ENCODE assay signal across 19 cellular contexts in the genomic region with DNA sequence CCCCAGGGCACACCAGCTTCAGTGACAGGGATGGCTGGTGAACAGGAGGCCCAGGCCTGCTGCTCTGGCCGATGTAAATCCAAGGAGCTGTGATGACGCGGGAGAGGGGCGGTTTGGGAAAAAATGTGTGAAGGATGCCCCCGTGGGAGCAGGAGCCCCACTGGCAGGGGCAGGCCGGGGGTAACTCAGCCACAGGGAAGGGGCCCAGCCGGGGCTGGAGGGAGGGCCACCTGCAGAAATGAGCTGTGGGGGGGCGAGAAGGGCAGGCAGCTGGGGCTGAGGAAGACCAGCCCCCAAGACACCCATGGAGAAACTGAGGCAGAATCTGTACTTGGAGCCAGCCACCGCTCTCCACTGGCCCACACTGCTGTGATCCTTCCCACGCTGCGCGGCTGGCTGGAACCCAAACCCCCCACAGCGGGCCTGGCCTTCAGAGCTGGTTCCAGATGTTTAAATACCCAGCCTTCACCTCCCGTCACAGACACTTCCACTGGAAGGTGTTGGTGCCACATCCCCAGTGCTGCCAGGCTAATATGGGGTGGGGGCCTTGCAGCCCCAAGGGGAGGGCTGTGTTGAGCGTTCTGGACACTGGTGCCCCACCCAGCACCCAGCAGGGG. TPM values are rescaled to one million over a fixed set of nuclear protein-coding genes. Genes with fewer than 3 reads are reported as not detected.
DNase-seq lines count a peak whose midpoint lies in the region; ATAC-seq and TF ChIP-seq lines count a peak whose summit lies in the region.
"Had no signal": no experiment of that assay in that cellular context is flagged by ENCODE, and none has a peak within 500 bp of the region (broad histone marks: within the 10 kb centered on the region; RNA-seq: fewer than 3 reads in every experiment).

No MANE protein-coding gene starts in this region.

- ATAC-seq in IMR-90 (ENCODE audit: low read depth) = no peak
- ATAC-seq: GM23338 had no signal

- H4K20me1 ChIP-seq in IMR-90 (ENCODE audit: insufficient read depth, low read length) = no peaks in the 10 kb centered on the region

- H3K9me3 ChIP-seq in A673 (ENCODE audit: low read depth, low read length, poor library complexity, severe bottlenecking) = no peaks in the 10 kb centered on the region
- no peaks in the 10 kb centered on the region for H3K9me3 ChIP-seq in IMR-90 (ENCODE audit: control insufficient read depth, insufficient read depth, low read length)
- peaks cover 0 to 2% of the 10 kb centered on the region in 2 donors for H3K9me3 ChIP-seq in neuronal stem cell (replicated peaks in 1 of 2; ENCODE audit: control insufficient read depth in 2 of 2, insufficient read depth in 1 of 2, low read depth in 1 of 2, low read length in 2 of 2)
- H3K9me3 ChIP-seq in trophoblast cell (ENCODE audit: insufficient read depth, low read depth, low read length) = no peaks in the 10 kb centered on the region
- H3K9me3 ChIP-seq: BE2C had no signal

- WGBS in IMR-90 (ENCODE audit: extremely low coverage in 2 of 2, insufficient read length in 1 of 2), 2 experiments = 60% methylated on average over 5 of the region's 15 CpGs; no CpG with 5 or more reads in 1 of the 2 experiments
- WGBS in neuronal stem cell (ENCODE audit: extremely low coverage in 2 of 2, insufficient read length in 2 of 2, insufficient replicate concordance in 1 of 2), 2 donors = no CpG with 5 or more reads among the region's 15 CpGs
- no CpG with 5 or more reads among the region's 15 CpGs for whole genome bisulfite sequencing in trophoblast cell (ENCODE audit: extremely low coverage, insufficient coverage, insufficient read length)

- H3K27me3 Mint-ChIP-seq in brain = peaks cover 13% of the 10 kb centered on the region

- no peaks in the 10 kb centered on the region; the same call in 1 of the 2 replicates for H3K9me1 ChIP-seq in IMR-90 (ENCODE audit: insufficient read depth, low read length)

- no peak for TF ChIP-seq POLR2A in IMR-90 (IDR thresholded peaks at IDR 0.05; ENCODE audit: low read depth, low read length)

- H3K56ac ChIP-seq in IMR-90 (ENCODE audit: extremely low read depth, insufficient read depth, low read length) = no peak overlapping the region; the same call in 1 of the 2 replicates

- TF ChIP-seq CTCF in A673 (conservative IDR thresholded peaks at IDR 0.05; ENCODE audit: low read depth, low read length) (no peak), IMR-90 (conservative IDR thresholded peaks at IDR 0.05; ENCODE audit: low read depth, low read length) (no peak), brain (conservative IDR thresholded peaks at IDR 0.05) (no peak)

- H3K36me3 ChIP-seq in A673 (ENCODE audit: insufficient read depth, low read length, poor library complexity, severe bottlenecking) (no peaks in the 10 kb centered on the region), IMR-90 (ENCODE audit: control insufficient read depth, insufficient read depth, low read length) (no peaks in the 10 kb centered on the region), neuronal stem cell (replicated peaks in 1 of 2; ENCODE audit: control insufficient read depth in 2 of 2, insufficient read depth in 2 of 2, low read length in 2 of 2) (no peaks in the 10 kb centered on the region), trophoblast cell (ENCODE audit: control insufficient read depth in 1 of 2, insufficient read depth in 2 of 2, low read length in 2 of 2) (no peaks in the 10 kb centered on the region)
- H3K36me3 ChIP-seq: BE2C had no signal

- H4K12ac ChIP-seq in trophoblast cell (ENCODE audit: low read depth, low read length) = no peak overlapping the region

- no peak overlapping the region; the same call in 1 of the 2 replicates for H3K18ac ChIP-seq in IMR-90 (ENCODE audit: low read depth, low read length)
- H3K18ac ChIP-seq in neuronal stem cell (ENCODE audit: low read length) = peak overlapping the region; percentile 84
- H3K18ac ChIP-seq in trophoblast cell (ENCODE audit: low read length) = no peak overlapping the region

- H2BK15ac ChIP-seq in IMR-90 (ENCODE audit: low read depth, low read length) = no peak overlapping the region
- peak overlapping the region; percentile 96 for H2BK15ac ChIP-seq in neuronal stem cell (ENCODE audit: low read length)

- H3K4me1 ChIP-seq in A673 (ENCODE audit: insufficient read depth, low read length, poor library complexity, severe bottlenecking) = peaks cover 54% of the 10 kb centered on the region
- peaks cover 7% of the 10 kb centered on the region; the same call in 1 of the 2 replicates for H3K4me1 ChIP-seq in IMR-90 (ENCODE audit: control insufficient read depth, insufficient read depth, low read length)
- H3K4me1 ChIP-seq in neuronal stem cell (ENCODE audit: control insufficient read depth in 2 of 2, insufficient read depth in 1 of 2, low read depth in 1 of 2, low read length in 2 of 2) = peaks cover 0 to 8% of the 10 kb centered on the region in 2 donors
- H3K4me1 ChIP-seq in trophoblast cell (ENCODE audit: control insufficient read depth in 1 of 2, insufficient read depth in 2 of 2, low read length in 2 of 2) = peaks cover 0 to 4% of the 10 kb centered on the region in 2 experiments

- H3K9me3 Mint-ChIP-seq in brain = peaks cover 0 to 2% (median 0%) of the 10 kb centered on the region in 5 experiments
- H3K9me3 Mint-ChIP-seq: CD8-positive, alpha-beta memory T cell; GM23338 had no signal

- H3K4me3 Mint-ChIP-seq in brain = no peak overlapping the region
- H3K4me3 Mint-ChIP-seq: CD8-positive, alpha-beta memory T cell; GM23338 had no signal

- H3K79me2 ChIP-seq in trophoblast cell (ENCODE audit: control insufficient read depth, insufficient read depth, low read length, poor library complexity) = no peaks in the 10 kb centered on the region

- peaks cover 20% of the 10 kb centered on the region for H3K4me1 Mint-ChIP-seq in brain
- H3K4me1 Mint-ChIP-seq: CD8-positive, alpha-beta memory T cell had no signal

- H4K8ac ChIP-seq in IMR-90 (ENCODE audit: low read depth in 2 of 2, low read length in 2 of 2) (no peak overlapping the region), neuronal stem cell (ENCODE audit: low read depth, low read length) (no peak overlapping the region), trophoblast cell (ENCODE audit: low read depth, low read length) (no peak overlapping the region)

- TF ChIP-seq RAD21 in IMR-90 (IDR thresholded peaks at IDR 0.05; ENCODE audit: low read length) = no peak

- H2AFZ ChIP-seq in IMR-90 (replicated peaks; ENCODE audit: low read length, poor library complexity) (peak overlapping the region; percentile 63), neuronal stem cell (ENCODE audit: low read length) (no peak overlapping the region), trophoblast cell (ENCODE audit: insufficient read depth, low read length, poor library complexity) (no peak overlapping the region)
- H2AFZ ChIP-seq: GM23338 had no signal

- no peak overlapping the region for H3K23ac ChIP-seq in IMR-90 (ENCODE audit: low read depth, low read length)
- H3K23ac ChIP-seq in neuronal stem cell (ENCODE audit: low read depth, low read length, poor library complexity) = peak overlapping the region; percentile 37
- no peak overlapping the region for H3K23ac ChIP-seq in trophoblast cell (ENCODE audit: low read length)

- H3K27ac Mint-ChIP-seq in brain = peak overlapping the region in 3 of 5 experiments; percentile 45 to 63 (median 60)
- H3K27ac Mint-ChIP-seq: GM23338 had no signal

- H4K5ac ChIP-seq in IMR-90 (ENCODE audit: low read depth, low read length) = no peak overlapping the region

- H3K79me1 ChIP-seq in IMR-90 (ENCODE audit: low read depth in 1 of 2, low read length in 2 of 2) = no peaks in the 10 kb centered on the region
- H3K79me1 ChIP-seq in neuronal stem cell (ENCODE audit: low read depth, low read length) = no peaks in the 10 kb centered on the region
- no peaks in the 10 kb centered on the region for H3K79me1 ChIP-seq in trophoblast cell (ENCODE audit: low read length)

- in situ Hi-C loops in IMR-90 (cut with MboI; ENCODE audit: low sequenced_read_pairs) = no loop called here

- DNase-seq in A673 (ENCODE audit: low spot score) (no peak), IMR-90 (no peak), neuronal stem cell (ENCODE audit: low spot score) (no peak), NCI-H446 (lab: John Stamatoyannopoulos, UW) (no peak), trophoblast cell (no peak), AG20443 (ENCODE audit: low spot score) (no peak)
- DNase-seq: BE2C; Calu3; CD8-positive, alpha-beta memory T cell; DMS153; MM.1S; NCI-H1048; NCI-H1417 treated with DMSO at 0.1 percent for 48 hours; NCI-H187; NCI-H446 treated with DMSO at 0.1 percent for 48 hours; NCI-H526 treated with DMSO at 0.1 percent for 48 hours; Right ventricle myocardium superior had no signal

- dilution Hi-C loops in IMR-90 (cut with HindIII; ENCODE audit: low sequenced_read_pairs, unreplicated experiment) = no loop called here

- H3K36me3 Mint-ChIP-seq in brain = no peaks in the 10 kb centered on the region
- H3K36me3 Mint-ChIP-seq: CD8-positive, alpha-beta memory T cell had no signal

- no peak overlapping the region for H2AK9ac ChIP-seq in IMR-90 (replicated peaks; ENCODE audit: low read depth, low read length, poor library complexity)

- H4K91ac ChIP-seq in IMR-90 (ENCODE audit: insufficient read depth, low read depth, low read length) (no peak overlapping the region), neuronal stem cell (ENCODE audit: low read depth, low read length, poor library complexity) (no peak overlapping the region), trophoblast cell (ENCODE audit: low read depth, low read length) (no peak overlapping the region)

- peak overlapping the region; percentile 96 for H3K27ac ChIP-seq in A673 (ENCODE audit: low read depth, low read length, poor library complexity, severe bottlenecking)
- H3K27ac ChIP-seq in IMR-90 (ENCODE audit: insufficient read depth, low read length) = no peak overlapping the region
- no peak overlapping the region for H3K27ac ChIP-seq in neuronal stem cell (replicated peaks; ENCODE audit: low read length)
- no peak overlapping the region for H3K27ac ChIP-seq in trophoblast cell (ENCODE audit: low read depth, low read length)

- H2BK5ac ChIP-seq in IMR-90 (ENCODE audit: low read depth, low read length, poor library complexity, severe bottlenecking) (no peak overlapping the region), neuronal stem cell (ENCODE audit: low read length) (no peak overlapping the region), trophoblast cell (ENCODE audit: low read depth, low read length, poor library complexity) (no peak overlapping the region)

- H3K27me3 ChIP-seq in A673 (replicated peaks; ENCODE audit: insufficient read depth, low read depth, low read length, poor library complexity) = no peaks in the 10 kb centered on the region
- H3K27me3 ChIP-seq in IMR-90 (ENCODE audit: control insufficient read depth, insufficient read depth, low read length) = peaks cover 3% of the 10 kb centered on the region; the same call in 1 of the 2 replicates
- H3K27me3 ChIP-seq in neuronal stem cell (ENCODE audit: control insufficient read depth in 3 of 3, insufficient read depth in 3 of 3, low read depth in 1 of 3, low read length in 3 of 3) = peaks cover 0 to 7% (median 0%) of the 10 kb centered on the region in 3 experiments
- no peaks in the 10 kb centered on the region for H3K27me3 ChIP-seq in trophoblast cell (ENCODE audit: insufficient read depth, low read length)
- H3K27me3 ChIP-seq: BE2C had no signal

- H2AK5ac ChIP-seq in IMR-90 (ENCODE audit: low read depth, low read length) = no peak overlapping the region
- peak overlapping the region; percentile 28 for H2AK5ac ChIP-seq in neuronal stem cell (ENCODE audit: low read depth, low read length)
- H2AK5ac ChIP-seq in trophoblast cell (ENCODE audit: low read length) = no peak overlapping the region

- BruUV-seq in A673 (replicated peaks; lab: Mats Ljungman, UMichigan) (no TSS peak), IMR-90 (replicated peaks; lab: Mats Ljungman, UMichigan) (no TSS peak)

- H3K14ac ChIP-seq in IMR-90 (replicated peaks; ENCODE audit: low read depth, low read length) (no peak overlapping the region), neuronal stem cell (ENCODE audit: low read length) (peak overlapping the region; percentile 31), trophoblast cell (ENCODE audit: low read length) (no peak overlapping the region)

- H2BK12ac ChIP-seq in neuronal stem cell (ENCODE audit: low read length) = no peak overlapping the region
- no peak overlapping the region for H2BK12ac ChIP-seq in trophoblast cell (ENCODE audit: low read length)

- H2BK20ac ChIP-seq in IMR-90 (ENCODE audit: low read depth, low read length) = no peak overlapping the region

- no peak overlapping the region for H3K4me2 ChIP-seq in IMR-90 (ENCODE audit: low read depth, low read length)
- H3K4me2 ChIP-seq in neuronal stem cell (ENCODE audit: insufficient read depth, low read length, poor library complexity, severe bottlenecking) = no peak overlapping the region
- H3K4me2 ChIP-seq in trophoblast cell (ENCODE audit: low read length) = no peak overlapping the region
- H3K4me2 ChIP-seq: GM23338 had no signal

- no peak overlapping the region for H3K4ac ChIP-seq in IMR-90 (ENCODE audit: low read depth, low read length)
- H3K4ac ChIP-seq in neuronal stem cell (ENCODE audit: low read length) = no peak overlapping the region
- no peak overlapping the region for H3K4ac ChIP-seq in trophoblast cell (ENCODE audit: low read depth, low read length)

- CTCF ChIA-PET in A673 (lab: Charles Lee) = no interaction called here
- CTCF ChIA-PET in IMR-90 (lab: Yijun Ruan, JAX) = no interaction called here

- H3K4me3 ChIP-seq in A673 (ENCODE audit: low read depth, low read length, poor library complexity, severe bottlenecking) (no peak overlapping the region), IMR-90 (ENCODE audit: insufficient read depth, low read depth, low read length) (no peak overlapping the region), neuronal stem cell (ENCODE audit: low read length in 2 of 2) (peak overlapping the region in 1 of 2 donors; percentile 42), trophoblast cell (ENCODE audit: low read depth, low read length) (no peak overlapping the region)
- H3K4me3 ChIP-seq: GM23338 had no signal

- no peak overlapping the region for H3K9ac ChIP-seq in IMR-90 (ENCODE audit: low read depth, low read length)
- H3K9ac ChIP-seq in neuronal stem cell (ENCODE audit: low read depth, low read length, poor library complexity) = no peak overlapping the region
- H3K9ac ChIP-seq in trophoblast cell (ENCODE audit: low read length) = no peak overlapping the region

- POLR2A ChIA-PET in A673 (lab: Charles Lee; ENCODE audit: low non-redundant PET) (interaction anchor here (0.5 kb wide), 1 partner anchor 15 kb away, joined by 4 read pairs; no protein-coding TSS in a partner anchor), IMR-90 (lab: Charles Lee; ENCODE audit: unreplicated experiment) (no interaction called here)

- intact Hi-C loops in A673 (cut with micrococcal nuclease; ENCODE audit: unreplicated experiment) (no loop called here), IMR-90 (cut with micrococcal nuclease) (no loop called here)

- H2BK120ac ChIP-seq in IMR-90 (ENCODE audit: low read depth, low read length) (no peak overlapping the region), neuronal stem cell (ENCODE audit: low read depth, low read length) (peak overlapping the region; percentile 48), trophoblast cell (ENCODE audit: insufficient read depth, low read length, poor library complexity) (no peak overlapping the region)

RNA-seq across cellular contexts. Expression of a gene that starts 28.5 kb away (rescaled TPM):
- total RNA-seq in A673 (2021) (28.0 and 35.9 TPM in 2 replicates), IMR-90 (2012; rRNA removed) (3.9 and 5.3 TPM in 2 replicates)
- polyA plus RNA-seq in IMR-90 (2012; rRNA removed) (15.7 and 25.8 TPM in 2 replicates), brain (ENCODE audit: insufficient read depth, low read depth, low replicate concordance) (9.0 TPM)
- 10.3 and 41.0 TPM in 2 replicates for polyA plus RNA-seq in IMR-90 (2012; cell fraction: cytosol; rRNA removed)
- polyA plus RNA-seq in IMR-90 (2012; cell fraction: nucleus; rRNA removed; ENCODE audit: low replicate concordance) = 48.7 and 143 TPM in 2 replicates
- polyA plus RNA-seq in neuronal stem cell (2013, experiment 1 of 2) = 21.5 TPM
- polyA plus RNA-seq in neuronal stem cell (2013, experiment 2 of 2) = 21.0 TPM
- polyA plus RNA-seq in trophoblast cell (2013) = 9.8 and 10.1 TPM in 2 replicates

RNA-seq across cellular contexts. Expression of a gene that starts 54.4 kb away (rescaled TPM):
- total RNA-seq in A673 (2021) = 97.8 and 102 TPM in 2 replicates
- total RNA-seq in IMR-90 (2012; rRNA removed) = 9.0 and 11.4 TPM in 2 replicates
- polyA plus RNA-seq in IMR-90 (2012; rRNA removed) = 8.8 and 11.2 TPM in 2 replicates
- polyA plus RNA-seq in IMR-90 (2012; cell fraction: cytosol; rRNA removed) = 4.6 and 5.3 TPM in 2 replicates
- polyA plus RNA-seq in IMR-90 (2012; cell fraction: nucleus; rRNA removed; ENCODE audit: low replicate concordance) = 5.2 and 18.9 TPM in 2 replicates
- polyA plus RNA-seq in brain (ENCODE audit: insufficient read depth, low read depth, low replicate concordance) = 13.1 TPM
- polyA plus RNA-seq in neuronal stem cell (2013, experiment 1 of 2) = 17.2 TPM
- polyA plus RNA-seq in neuronal stem cell (2013, experiment 2 of 2) = 18.0 TPM
- polyA plus RNA-seq in trophoblast cell (2013) = 39.7 and 41.7 TPM in 2 replicates
